Comparison of ENCODE assay signal across 31 cellular contexts in genomic region chr2:108858894-108859293, GRCh38.
A peak's percentile ranks its signal among the peaks of the same experiment; 100 is the strongest.
DNase-seq lines count a peak whose midpoint lies in the region; ATAC-seq and TF ChIP-seq lines count a peak whose summit lies in the region.
"Had no signal": no experiment of that assay in that cellular context is flagged by ENCODE, and none has a peak within 500 bp of the region (broad histone marks: within the 10 kb centered on the region; RNA-seq: fewer than 3 reads in every experiment).

No MANE protein-coding gene starts in this region.

- H3K9ac ChIP-seq in mesenchymal stem cell (ENCODE audit: low read length) = no peak overlapping the region

- TF ChIP-seq CTCF in AG09309 (IDR thresholded peaks at IDR 0.05; ENCODE audit: control insufficient read depth, insufficient read depth, low read depth, low read length, missing control alignments) (no peak), astrocyte of the cerebellum (IDR thresholded peaks at IDR 0.05; ENCODE audit: low read depth, low read length, missing control alignments) (no peak), fibroblast of pulmonary artery (IDR thresholded peaks at IDR 0.05; ENCODE audit: low read length, missing control alignments) (no peak), mesothelial cell of epicardium (IDR thresholded peaks at IDR 0.05; ENCODE audit: unreplicated experiment) (no peak)

- H3K27ac ChIP-seq in mesenchymal stem cell (ENCODE audit: low read length, poor library complexity, severe bottlenecking) = no peak overlapping the region
- H3K27ac ChIP-seq: A549, breast epithelium, colonic mucosa, WERI-Rb-1 had no signal

- DNase-seq in AG09309 (ENCODE audit: low read depth) (peak; percentile 13), HS-5 (ENCODE audit: low read depth) (peak; percentile 33), astrocyte of the cerebellum (ENCODE audit: low read depth) (peak; percentile 5), fibroblast of pulmonary artery (ENCODE audit: low read depth) (peak; percentile 7), mesothelial cell of epicardium (ENCODE audit: low spot score in 2 of 2, unreplicated experiment in 2 of 2) (no peak), mesenchymal stem cell (no peak)
- DNase-seq: activated CD4-positive, alpha-beta T cell treated with anti-CD3 and anti-CD28 coated beads, Interleukin-2, amount 10 ng/mL, durations not matched to agents 24 days and 14 days; activated naive CD8-positive, alpha-beta T cell treated with anti-CD3 and anti-CD28 coated beads, Interleukin-2, amount 50 U/mL, for 24 hours; activated T-cell treated with anti-CD3 and anti-CD28 coated beads, Interleukin-2, amount 50 U/mL, for 24 hours; CD8-positive, alpha-beta memory T cell; colonic mucosa; DMS 273 treated with DMSO at 0.1 percent for 48 hours; effector memory CD8-positive, alpha-beta T cell; H7; islet precursor cell; Kasumi-1; left ventricle myocardium superior; NCI-H1048; NCI-H187; NCI-H524 treated with DMSO at 0.1 percent for 48 hours; NK-92 treated with Interleukin-12 subunit alpha and Interleukin-12 subunit beta, amount 100 ng/mL, for 24 hours; SIG-M5; T-helper 9 cell; WERI-Rb-1 had no signal

- H3K27me3 Mint-ChIP-seq in mesothelial cell of epicardium (ENCODE audit: low read depth) = no peaks in the 10 kb centered on the region
- H3K27me3 Mint-ChIP-seq: activated CD4-positive, alpha-beta T cell treated with anti-CD3 and anti-CD28 coated beads, Interleukin-2, amount 10 ng/mL, durations not matched to agents 24 days and 14 days; activated naive CD8-positive, alpha-beta T cell treated with anti-CD3 and anti-CD28 coated beads, Interleukin-2, amount 50 U/mL, for 24 hours; activated T-cell treated with anti-CD3 and anti-CD28 coated beads, Interleukin-2, amount 50 U/mL, for 24 hours; B cell; CD8-positive, alpha-beta memory T cell; effector memory CD8-positive, alpha-beta T cell; natural killer cell treated with Interleukin-12 subunit alpha and Interleukin-12 subunit beta and Interleukin-15 and Interleukin-18, amount 100 ng/mL, for 72 hours; type B pancreatic cell had no signal

- peaks cover 0 to 3% of the 10 kb centered on the region in 2 experiments for H3K36me3 ChIP-seq in mesenchymal stem cell (ENCODE audit: control insufficient read depth in 1 of 2, insufficient read depth in 2 of 2, low read depth in 1 of 2, low read length in 2 of 2)
- H3K36me3 ChIP-seq: breast epithelium, colonic mucosa had no signal

- H3K27ac Mint-ChIP-seq in mesothelial cell of epicardium = no peak overlapping the region
- H3K27ac Mint-ChIP-seq: activated CD4-positive, alpha-beta T cell treated with anti-CD3 and anti-CD28 coated beads, Interleukin-2, amount 10 ng/mL, durations not matched to agents 24 days and 14 days; activated naive CD8-positive, alpha-beta T cell treated with anti-CD3 and anti-CD28 coated beads, Interleukin-2, amount 50 U/mL, for 24 hours; activated T-cell treated with anti-CD3 and anti-CD28 coated beads, Interleukin-2, amount 50 U/mL, for 24 hours; B cell; effector memory CD8-positive, alpha-beta T cell; natural killer cell treated with Interleukin-12 subunit alpha and Interleukin-12 subunit beta and Interleukin-15 and Interleukin-18, amount 100 ng/mL, for 72 hours; type B pancreatic cell had no signal

- H3K36me3 Mint-ChIP-seq in mesothelial cell of epicardium = peaks cover 39% of the 10 kb centered on the region
- H3K36me3 Mint-ChIP-seq: natural killer cell treated with Interleukin-12 subunit alpha and Interleukin-12 subunit beta and Interleukin-15 and Interleukin-18, amount 100 ng/mL, for 72 hours had no signal

- H3K4me1 ChIP-seq in mesenchymal stem cell (ENCODE audit: control insufficient read depth, insufficient read depth, low read depth, low read length) = no peaks in the 10 kb centered on the region
- H3K4me1 ChIP-seq: A549, breast epithelium, colonic mucosa had no signal

- H3K14ac ChIP-seq in mesenchymal stem cell (ENCODE audit: low read length in 2 of 2) = no peak overlapping the region

- H3K4me1 Mint-ChIP-seq in mesothelial cell of epicardium = peaks cover 2% of the 10 kb centered on the region
- H3K4me1 Mint-ChIP-seq: activated naive CD8-positive, alpha-beta T cell treated with anti-CD3 and anti-CD28 coated beads, Interleukin-2, amount 50 U/mL, for 24 hours; B cell had no signal

- no peak overlapping the region for H3K4me3 Mint-ChIP-seq in mesothelial cell of epicardium
- H3K4me3 Mint-ChIP-seq: activated CD4-positive, alpha-beta T cell treated with anti-CD3 and anti-CD28 coated beads, Interleukin-2, amount 10 ng/mL, durations not matched to agents 24 days and 14 days; activated naive CD8-positive, alpha-beta T cell treated with anti-CD3 and anti-CD28 coated beads, Interleukin-2, amount 50 U/mL, for 24 hours; activated T-cell treated with anti-CD3 and anti-CD28 coated beads, Interleukin-2, amount 50 U/mL, for 24 hours; B cell; CD8-positive, alpha-beta memory T cell; effector memory CD8-positive, alpha-beta T cell; natural killer cell treated with Interleukin-12 subunit alpha and Interleukin-12 subunit beta and Interleukin-15 and Interleukin-18, amount 100 ng/mL, for 72 hours; type B pancreatic cell had no signal

- no peak overlapping the region for H4K91ac ChIP-seq in mesenchymal stem cell (ENCODE audit: low read length)

- no peak overlapping the region for H3K18ac ChIP-seq in mesenchymal stem cell (ENCODE audit: low read depth in 1 of 2, low read length in 2 of 2)

- no peaks in the 10 kb centered on the region for H3K9me3 ChIP-seq in mesenchymal stem cell (ENCODE audit: control insufficient read depth, low read length)
- H3K9me3 ChIP-seq: A549, breast epithelium, colonic mucosa had no signal

- no peak overlapping the region for H2BK5ac ChIP-seq in mesenchymal stem cell (ENCODE audit: low read depth, low read length, poor library complexity, severe bottlenecking)

- H3K27me3 ChIP-seq in mesenchymal stem cell (ENCODE audit: control insufficient read depth in 1 of 2, insufficient read depth in 1 of 2, low read length in 2 of 2) = no peaks in the 10 kb centered on the region
- H3K27me3 ChIP-seq: breast epithelium, colonic mucosa had no signal

- peaks cover 15% of the 10 kb centered on the region for H3K9me3 Mint-ChIP-seq in mesothelial cell of epicardium
- H3K9me3 Mint-ChIP-seq: activated naive CD8-positive, alpha-beta T cell treated with anti-CD3 and anti-CD28 coated beads, Interleukin-2, amount 50 U/mL, for 24 hours; activated T-cell treated with anti-CD3 and anti-CD28 coated beads, Interleukin-2, amount 50 U/mL, for 24 hours; CD8-positive, alpha-beta memory T cell; effector memory CD8-positive, alpha-beta T cell; natural killer cell treated with Interleukin-12 subunit alpha and Interleukin-12 subunit beta and Interleukin-15 and Interleukin-18, amount 100 ng/mL, for 72 hours; type B pancreatic cell had no signal

- H3K4me3 ChIP-seq in AG09309 (ENCODE audit: control insufficient read depth, low read depth, low read length) (no peak overlapping the region), astrocyte of the cerebellum (ENCODE audit: low read depth, low read length) (no peak overlapping the region), fibroblast of pulmonary artery (replicated peaks; ENCODE audit: low read depth, low read length) (no peak overlapping the region), mesenchymal stem cell (ENCODE audit: insufficient read depth in 1 of 2, low read depth in 1 of 2, low read length in 2 of 2) (no peak overlapping the region)
- H3K4me3 ChIP-seq: A549, breast epithelium, colonic mucosa had no signal

- in situ Hi-C loops in astrocyte of the cerebellum (cut with HindIII; ENCODE audit: low sequenced_read_pairs) = no loop called here

- no peak overlapping the region for H3K4ac ChIP-seq in mesenchymal stem cell (ENCODE audit: low read depth in 1 of 2, low read length in 2 of 2)

- no peak overlapping the region for H4K8ac ChIP-seq in mesenchymal stem cell (ENCODE audit: low read length)

- H2BK12ac ChIP-seq in mesenchymal stem cell (ENCODE audit: low read length in 2 of 2) = no peak overlapping the region

- H2AFZ ChIP-seq in mesenchymal stem cell (ENCODE audit: low read depth, low read length) = no peak overlapping the region

- H3K4me2 ChIP-seq in mesenchymal stem cell (ENCODE audit: low read length, poor library complexity, severe bottlenecking) = no peak overlapping the region
- H3K4me2 ChIP-seq: A549 had no signal

- no peak overlapping the region for H2AK5ac ChIP-seq in mesenchymal stem cell (ENCODE audit: low read length, severe bottlenecking)

- peaks cover 4% of the 10 kb centered on the region for H3K79me1 ChIP-seq in mesenchymal stem cell (replicated peaks; ENCODE audit: low read length, poor library complexity, severe bottlenecking)

- H2BK15ac ChIP-seq in mesenchymal stem cell (ENCODE audit: low read depth, poor library complexity, severe bottlenecking) = no peak overlapping the region

- no peak overlapping the region for H3K23ac ChIP-seq in mesenchymal stem cell (ENCODE audit: low read length in 2 of 2)

- WGBS in mesenchymal stem cell = 95% methylated on average over 3 of the region's 3 CpGs

- no peak for ATAC-seq in HG03175 (IDR thresholded peaks at IDR 0.05; ENCODE audit: unreplicated experiment)
- no peak for ATAC-seq in GM19452 (IDR thresholded peaks at IDR 0.05; ENCODE audit: unreplicated experiment)
- ATAC-seq: A549; activated naive CD8-positive, alpha-beta T cell treated with anti-CD3 and anti-CD28 coated beads, Interleukin-2, amount 50 U/mL, for 24 hours; effector memory CD8-positive, alpha-beta T cell; left ventricle myocardium superior; natural killer cell treated with Interleukin-12 subunit alpha and Interleukin-12 subunit beta and Interleukin-15 and Interleukin-18, amount 100 ng/mL, for 72 hours had no signal

- no peak overlapping the region for H2BK120ac ChIP-seq in mesenchymal stem cell (ENCODE audit: low read depth, low read length)

Comparison
In these comparisons a context has a peak if more than half of its experiments do, and no peak if none do; other contexts are left out.
1. DNase-seq: peak in AG09309 (single experiment), HS-5 (single experiment), astrocyte of the cerebellum (single experiment) and fibroblast of pulmonary artery (single experiment); none in mesothelial cell of epicardium (0 of 2) and mesenchymal stem cell (single experiment).